Comparison of ENCODE assay signal across 24 cellular contexts in genomic region chr9:32741706-32742105, GRCh38. TPM values are rescaled to one million over a fixed set of nuclear protein-coding genes. Genes with fewer than 3 reads are reported as not detected.
DNase-seq lines count a peak whose midpoint lies in the region; ATAC-seq, FAIRE-seq and TF ChIP-seq lines count a peak whose summit lies in the region.
"Had no signal": no experiment of that assay in that cellular context is flagged by ENCODE, and none has a peak within 500 bp of the region (broad histone marks: within the 10 kb centered on the region; RNA-seq: fewer than 3 reads in every experiment).

No MANE protein-coding gene starts in this region.

- H3K27ac Mint-ChIP-seq in Calu3 (ENCODE audit: unreplicated experiment) (peak overlapping the region; percentile 58), astrocyte (ENCODE audit: unreplicated experiment) (peak overlapping the region; percentile 80)
- H3K27ac Mint-ChIP-seq in activated CD8-positive, alpha-beta T cell treated with anti-CD3 and anti-CD28 coated beads, Interleukin-2, amount 10 ng/mL, durations not matched to agents 7 days and 5 days, result no peak overlapping the region
- H3K27ac Mint-ChIP-seq: B cell; naive B cell; stimulated activated effector memory CD8-positive, alpha-beta T cell treated with anti-CD3 and anti-CD28 coated beads, Interleukin-12 subunit alpha, Interleukin-12 subunit beta, amount 100 ng/mL, for 72 hours; type B pancreatic cell had no signal

- no peak overlapping the region for H3K9ac ChIP-seq in astrocyte (ENCODE audit: low read length)

- no TSS peak for BruUV-seq in Calu3 (replicated peaks; lab: Mats Ljungman, UMichigan)

- H3K9me3 ChIP-seq in astrocyte (ENCODE audit: insufficient read depth, low read depth, low read length), result no peaks in the 10 kb centered on the region
- H3K9me3 ChIP-seq: heart left ventricle, left lung, right atrium auricular region had no signal

- peak overlapping the region; percentile 11 for H3K27ac ChIP-seq in astrocyte (ENCODE audit: low read depth, low read length)
- H3K27ac ChIP-seq: heart left ventricle, left lung, right atrium auricular region had no signal

- peaks cover 5% of the 10 kb centered on the region for H3K9me3 Mint-ChIP-seq in Calu3 (ENCODE audit: low read depth, unreplicated experiment)
- peaks cover 5% of the 10 kb centered on the region for H3K9me3 Mint-ChIP-seq in astrocyte (ENCODE audit: unreplicated experiment)
- H3K9me3 Mint-ChIP-seq in activated CD8-positive, alpha-beta T cell treated with anti-CD3 and anti-CD28 coated beads, Interleukin-2, amount 10 ng/mL, durations not matched to agents 7 days and 5 days (ENCODE audit: insufficient read depth), result no peaks in the 10 kb centered on the region

- TF ChIP-seq CTCF in Calu3 (IDR thresholded peaks at IDR 0.05; ENCODE audit: unreplicated experiment), result no peak
- TF ChIP-seq CTCF in astrocyte (IDR thresholded peaks at IDR 0.05; ENCODE audit: insufficient read depth, low read depth, low read length), result no peak

- H3K4me3 Mint-ChIP-seq in Calu3 (ENCODE audit: low read depth, unreplicated experiment) (no peak overlapping the region), astrocyte (ENCODE audit: unreplicated experiment) (no peak overlapping the region)
- H3K4me3 Mint-ChIP-seq in activated CD8-positive, alpha-beta T cell treated with anti-CD3 and anti-CD28 coated beads, Interleukin-2, amount 10 ng/mL, durations not matched to agents 7 days and 5 days, result no peak overlapping the region
- H3K4me3 Mint-ChIP-seq: B cell; central memory CD8-positive, alpha-beta T cell; naive B cell; stimulated activated effector memory CD8-positive, alpha-beta T cell treated with anti-CD3 and anti-CD28 coated beads, Interleukin-12 subunit alpha, Interleukin-12 subunit beta, amount 100 ng/mL, for 72 hours; type B pancreatic cell had no signal

- peak overlapping the region; percentile 51 for H3K4me2 ChIP-seq in astrocyte (ENCODE audit: low read length)

- no peak for FAIRE-seq in astrocyte (lab: Jason Lieb, UNC)
- FAIRE-seq: endometrium, GM12878 had no signal

- H3K4me1 ChIP-seq in astrocyte (ENCODE audit: insufficient read depth, low read length), result peaks cover 11% of the 10 kb centered on the region
- H3K4me1 ChIP-seq: heart left ventricle, left lung, right atrium auricular region had no signal

- no peaks in the 10 kb centered on the region for H3K36me3 ChIP-seq in astrocyte (ENCODE audit: insufficient read depth, low read length)
- H3K36me3 ChIP-seq: heart left ventricle, left lung, right atrium auricular region had no signal

- no peak overlapping the region for H3K4me3 ChIP-seq in astrocyte (ENCODE audit: insufficient read depth, low read depth, low read length)
- H3K4me3 ChIP-seq: GM12878, heart left ventricle, left lung, right atrium auricular region had no signal

- intact Hi-C loops in Calu3 (cut with micrococcal nuclease; ENCODE audit: unreplicated experiment), result no loop called here

- no peaks in the 10 kb centered on the region for H4K20me1 ChIP-seq in astrocyte (ENCODE audit: insufficient read depth, low read length)

- H3K4me1 Mint-ChIP-seq in Calu3 (ENCODE audit: low read depth, unreplicated experiment) (peaks cover 30% of the 10 kb centered on the region), astrocyte (ENCODE audit: low read depth, unreplicated experiment) (peaks cover 33% of the 10 kb centered on the region)
- H3K4me1 Mint-ChIP-seq in activated CD8-positive, alpha-beta T cell treated with anti-CD3 and anti-CD28 coated beads, Interleukin-2, amount 10 ng/mL, durations not matched to agents 7 days and 5 days (ENCODE audit: low read depth), result no peaks in the 10 kb centered on the region
- H3K4me1 Mint-ChIP-seq: B cell; central memory CD8-positive, alpha-beta T cell; naive B cell; stimulated activated effector memory CD8-positive, alpha-beta T cell treated with anti-CD3 and anti-CD28 coated beads, Interleukin-12 subunit alpha, Interleukin-12 subunit beta, amount 100 ng/mL, for 72 hours had no signal

- ATAC-seq in left lobe of liver (peak; percentile 90), GM21723 (IDR thresholded peaks at IDR 0.05; ENCODE audit: unreplicated experiment) (no peak)
- no peak for ATAC-seq in activated CD8-positive, alpha-beta T cell treated with anti-CD3 and anti-CD28 coated beads, Interleukin-2, amount 10 ng/mL, durations not matched to agents 7 days and 5 days
- ATAC-seq: GM12878; heart left ventricle; left lung; Right ventricle myocardium inferior; stimulated activated effector memory CD8-positive, alpha-beta T cell treated with anti-CD3 and anti-CD28 coated beads, Interleukin-12 subunit alpha, Interleukin-12 subunit beta, amount 100 ng/mL, for 72 hours had no signal

- CTCF ChIA-PET in Calu3 (lab: Charles Lee), result no interaction called here
- CTCF ChIA-PET in activated CD8-positive, alpha-beta T cell treated with anti-CD3 and anti-CD28 coated beads, Interleukin-2, amount 10 ng/mL, durations not matched to agents 7 days and 5 days (lab: Charles Lee), result no interaction called here

- H3K27me3 Mint-ChIP-seq in Calu3 (ENCODE audit: unreplicated experiment) (no peaks in the 10 kb centered on the region), astrocyte (ENCODE audit: low read depth, unreplicated experiment) (no peaks in the 10 kb centered on the region)
- no peaks in the 10 kb centered on the region for H3K27me3 Mint-ChIP-seq in activated CD8-positive, alpha-beta T cell treated with anti-CD3 and anti-CD28 coated beads, Interleukin-2, amount 10 ng/mL, durations not matched to agents 7 days and 5 days (ENCODE audit: low read depth)

- DNase-seq in Calu3 (peak; percentile 55), MV-4-11 (lab: John Stamatoyannopoulos, UW) (peak; percentile 85), astrocyte (ENCODE audit: low read depth) (peak; percentile 41), left lobe of liver (ENCODE audit: low spot score) (peak; percentile 72), DMS114 treated with DMSO at 0.1 percent for 48 hours (lab: John Stamatoyannopoulos, UW; ENCODE audit: unreplicated experiment) (no peak), OCI-M2 (lab: John Stamatoyannopoulos, UW; ENCODE audit: unreplicated experiment) (no peak)
- no peak for DNase-seq in activated CD8-positive, alpha-beta T cell treated with anti-CD3 and anti-CD28 coated beads, Interleukin-2, amount 10 ng/mL, durations not matched to agents 7 days and 5 days
- DNase-seq: activated effector memory CD4-positive, alpha-beta T cell treated with anti-CD3 and anti-CD28 coated beads, Interleukin-2, amount 50 U/mL, for 16 hours; heart left ventricle; left lung; naive B cell; NCI-H1436 treated with DMSO at 0.1 percent for 48 hours; NCI-H510A treated with DMSO at 0.1 percent for 48 hours; stimulated activated CD4-positive, alpha-beta T cell treated with anti-CD3 and anti-CD28 coated beads, Interleukin-4, amount 100 ng/mL, for 24 hours; T1000 had no signal

- POLR2A ChIA-PET in activated CD8-positive, alpha-beta T cell treated with anti-CD3 and anti-CD28 coated beads, Interleukin-2, amount 10 ng/mL, durations not matched to agents 7 days and 5 days (lab: Charles Lee), result no interaction called here

- no peaks in the 10 kb centered on the region for H3K27me3 ChIP-seq in astrocyte (ENCODE audit: insufficient read depth, low read length)
- H3K27me3 ChIP-seq: heart left ventricle, left lung, right atrium auricular region had no signal

- H3K36me3 Mint-ChIP-seq in Calu3 (ENCODE audit: insufficient read depth, unreplicated experiment) (no peaks in the 10 kb centered on the region), astrocyte (ENCODE audit: low read depth, unreplicated experiment) (no peaks in the 10 kb centered on the region)
- no peaks in the 10 kb centered on the region for H3K36me3 Mint-ChIP-seq in activated CD8-positive, alpha-beta T cell treated with anti-CD3 and anti-CD28 coated beads, Interleukin-2, amount 10 ng/mL, durations not matched to agents 7 days and 5 days (ENCODE audit: low read depth)
- H3K36me3 Mint-ChIP-seq: stimulated activated effector memory CD8-positive, alpha-beta T cell treated with anti-CD3 and anti-CD28 coated beads, Interleukin-12 subunit alpha, Interleukin-12 subunit beta, amount 100 ng/mL, for 72 hours; type B pancreatic cell had no signal

- no peaks in the 10 kb centered on the region for H3K79me2 ChIP-seq in astrocyte (ENCODE audit: insufficient read depth, low read length)

- no peak overlapping the region for H2AFZ ChIP-seq in astrocyte (ENCODE audit: low read depth, low read length)

RNA-seq across cellular contexts. Expression of gene TMEM215, which starts 41.6 kb away (rescaled TPM):
- total RNA-seq in Calu3 (2022), result not detected in 2 replicates
- total RNA-seq in astrocyte, result 1.4 and 3.0 TPM in 2 replicates
- total RNA-seq in left lobe of liver, result not detected
- total RNA-seq in activated CD8-positive, alpha-beta T cell treated with anti-CD3 and anti-CD28 coated beads, Interleukin-2, amount 10 ng/mL, durations not matched to agents 7 days and 5 days, result not detected
- total RNA-seq: B cell, GM12878, heart left ventricle, left lung, right atrium auricular region, Right ventricle myocardium inferior had no signal

Comparison
In these comparisons a context has a peak if more than half of its experiments do, and no peak if none do; other contexts are left out.
1. DNase-seq: peak in Calu3 (single experiment), MV-4-11 (single experiment), astrocyte (single experiment) and left lobe of liver (single experiment); none in activated CD8-positive, alpha-beta T cell treated with anti-CD3 and anti-CD28 coated beads, Interleukin-2, amount 10 ng/mL, durations not matched to agents 7 days and 5 days (single experiment), DMS114 treated with DMSO at 0.1 percent for 48 hours (single experiment) and OCI-M2 (single experiment).